ENCODE assay signal across 16 cellular contexts in the genomic region with DNA sequence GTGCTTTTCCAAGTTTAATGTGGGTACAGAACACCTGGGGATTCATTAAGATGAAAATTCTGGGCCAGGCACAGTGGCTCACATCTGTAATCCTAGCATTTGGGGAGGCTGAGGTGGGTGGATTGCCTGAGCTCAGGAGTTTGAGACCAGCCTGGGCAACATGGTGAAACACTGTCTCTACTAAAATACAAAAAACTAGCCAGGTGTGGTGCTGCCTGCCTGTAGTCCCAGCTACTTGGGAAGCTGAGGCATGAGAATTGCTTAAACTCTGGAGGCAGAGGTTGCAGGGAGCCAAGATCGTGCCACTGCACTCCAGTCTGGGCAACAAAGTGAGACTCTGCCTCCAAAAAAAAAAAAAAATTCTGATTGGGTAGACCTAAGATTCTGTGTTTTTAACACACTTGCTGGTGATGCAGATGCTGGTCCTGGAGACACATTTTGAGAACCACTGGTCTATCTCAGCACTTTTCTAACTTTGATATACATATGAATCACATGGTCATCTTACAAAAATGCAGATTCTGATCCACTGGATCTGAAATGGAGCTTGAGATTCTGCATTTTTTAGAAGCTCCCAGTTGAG.
DNase-seq lines count a peak whose midpoint lies in the region; ATAC-seq and TF ChIP-seq lines count a peak whose summit lies in the region.
"Had no signal": no experiment of that assay in that cellular context is flagged by ENCODE, and none has a peak within 500 bp of the region (broad histone marks: within the 10 kb centered on the region; RNA-seq: fewer than 3 reads in every experiment).

No MANE protein-coding gene starts in this region.

- peak overlapping the region; percentile 61 for H3K4me3 Mint-ChIP-seq in activated CD4-positive, alpha-beta T cell treated with anti-CD3 and anti-CD28 coated beads, Interleukin-2, amount 10 ng/mL, durations not matched to agents 24 days and 14 days
- H3K4me3 Mint-ChIP-seq in natural killer cell treated with Interleukin-12 subunit alpha and Interleukin-12 subunit beta and Interleukin-15 and Interleukin-18, amount 100 ng/mL, for 72 hours, result peak overlapping the region; percentile 56
- no peak overlapping the region for H3K4me3 Mint-ChIP-seq in natural killer cell
- no peak overlapping the region for H3K4me3 Mint-ChIP-seq in activated T-helper 1 cell treated with anti-CD3 and anti-CD28 coated beads, Interleukin-12 subunit alpha, Interleukin-12 subunit beta, Interleukin-2, Interleukin-4 antibody, amounts not matched to agents 30 ng/mL and 10 ng/mL and 1 ng/mL, durations not matched to agents 14 hours and 24 hours and 36 hours
- H3K4me3 Mint-ChIP-seq in stimulated activated naive B cell treated with anti-CD40 and anti-IgM and Interleukin-4, amounts not matched to agents 10 μg/mL and 1 μg/mL and 100 μg/mL, for 72 hours, result no peak overlapping the region
- H3K4me3 Mint-ChIP-seq: HFFc6 had no signal

- peak; percentile 56 for DNase-seq in activated CD4-positive, alpha-beta T cell treated with anti-CD3 and anti-CD28 coated beads, Interleukin-2, amount 10 ng/mL, durations not matched to agents 24 days and 14 days
- DNase-seq in activated CD4-positive, alpha-beta T cell treated with anti-CD3 and anti-CD28 coated beads for 4 hours, result no peak
- DNase-seq in natural killer cell treated with Interleukin-12 subunit alpha and Interleukin-12 subunit beta and Interleukin-15 and Interleukin-18, amount 100 ng/mL, for 72 hours (ENCODE audit: low spot score), result no peak
- DNase-seq in natural killer cell (no peak), NCI-H1436 (lab: John Stamatoyannopoulos, UW) (no peak)
- no peak for DNase-seq in activated T-helper 1 cell treated with anti-CD3 and anti-CD28 coated beads, Interleukin-12 subunit alpha, Interleukin-12 subunit beta, Interleukin-2, Interleukin-4 antibody, amounts not matched to agents 30 ng/mL and 10 ng/mL and 1 ng/mL, durations not matched to agents 14 hours and 24 hours and 36 hours (ENCODE audit: low spot score)
- no peak for DNase-seq in stimulated activated naive B cell treated with anti-CD40 and anti-IgM and Interleukin-4, amounts not matched to agents 10 μg/mL and 1 μg/mL and 100 μg/mL, for 72 hours
- DNase-seq: DMS 273 treated with DMSO at 0.1 percent for 48 hours, HFFc6, NCI-H1092, NCI-H1694, NCI-H2107, NCI-H345, NCI-H69 had no signal

- no peak for TF ChIP-seq CTCF in natural killer cell (IDR thresholded peaks at IDR 0.05)

- H3K4me1 Mint-ChIP-seq in activated CD4-positive, alpha-beta T cell treated with anti-CD3 and anti-CD28 coated beads, Interleukin-2, amount 10 ng/mL, durations not matched to agents 24 days and 14 days, result peaks cover 77% of the 10 kb centered on the region
- H3K4me1 Mint-ChIP-seq in natural killer cell treated with Interleukin-12 subunit alpha and Interleukin-12 subunit beta and Interleukin-15 and Interleukin-18, amount 100 ng/mL, for 72 hours (ENCODE audit: low read depth in 2 of 2), result peaks cover 46 to 83% of the 10 kb centered on the region in 2 donors
- peaks cover 12% of the 10 kb centered on the region in 2 donors for H3K4me1 Mint-ChIP-seq in natural killer cell
- H3K4me1 Mint-ChIP-seq in activated T-helper 1 cell treated with anti-CD3 and anti-CD28 coated beads, Interleukin-12 subunit alpha, Interleukin-12 subunit beta, Interleukin-2, Interleukin-4 antibody, amounts not matched to agents 30 ng/mL and 10 ng/mL and 1 ng/mL, durations not matched to agents 14 hours and 24 hours and 36 hours (ENCODE audit: low read depth), result peaks cover 95% of the 10 kb centered on the region
- H3K4me1 Mint-ChIP-seq in stimulated activated naive B cell treated with anti-CD40 and anti-IgM and Interleukin-4, amounts not matched to agents 10 μg/mL and 1 μg/mL and 100 μg/mL, for 72 hours, result peaks cover 11 to 14% of the 10 kb centered on the region in 2 donors

- peak overlapping the region; percentile 93 for H3K27ac Mint-ChIP-seq in activated CD4-positive, alpha-beta T cell treated with anti-CD3 and anti-CD28 coated beads, Interleukin-2, amount 10 ng/mL, durations not matched to agents 24 days and 14 days
- H3K27ac Mint-ChIP-seq in natural killer cell treated with Interleukin-12 subunit alpha and Interleukin-12 subunit beta and Interleukin-15 and Interleukin-18, amount 100 ng/mL, for 72 hours, result peak overlapping the region; percentile 88 to 94
- no peak overlapping the region for H3K27ac Mint-ChIP-seq in natural killer cell
- H3K27ac Mint-ChIP-seq in activated T-helper 1 cell treated with anti-CD3 and anti-CD28 coated beads, Interleukin-12 subunit alpha, Interleukin-12 subunit beta, Interleukin-2, Interleukin-4 antibody, amounts not matched to agents 30 ng/mL and 10 ng/mL and 1 ng/mL, durations not matched to agents 14 hours and 24 hours and 36 hours, result peak overlapping the region; percentile 94
- H3K27ac Mint-ChIP-seq in stimulated activated naive B cell treated with anti-CD40 and anti-IgM and Interleukin-4, amounts not matched to agents 10 μg/mL and 1 μg/mL and 100 μg/mL, for 72 hours, result peak overlapping the region; percentile 61
- H3K27ac Mint-ChIP-seq: HFFc6 had no signal

- ATAC-seq in natural killer cell treated with Interleukin-12 subunit alpha and Interleukin-12 subunit beta and Interleukin-15 and Interleukin-18, amount 100 ng/mL, for 72 hours, result peak in 1 of 2 donors; percentile 21
- ATAC-seq in natural killer cell (no peak), GM19023 (IDR thresholded peaks at IDR 0.05; ENCODE audit: unreplicated experiment) (no peak)
- no peak for ATAC-seq in stimulated activated naive B cell treated with anti-CD40 and anti-IgM and Interleukin-4, amounts not matched to agents 10 μg/mL and 1 μg/mL and 100 μg/mL, for 72 hours (replicated peaks)
- ATAC-seq: K562 had no signal

- H3K9me3 Mint-ChIP-seq in activated CD4-positive, alpha-beta T cell treated with anti-CD3 and anti-CD28 coated beads, Interleukin-2, amount 10 ng/mL, durations not matched to agents 24 days and 14 days, result peaks cover 21% of the 10 kb centered on the region
- H3K9me3 Mint-ChIP-seq in natural killer cell treated with Interleukin-12 subunit alpha and Interleukin-12 subunit beta and Interleukin-15 and Interleukin-18, amount 100 ng/mL, for 72 hours, result peaks cover 6% of the 10 kb centered on the region
- no peaks in the 10 kb centered on the region for H3K9me3 Mint-ChIP-seq in natural killer cell
- H3K9me3 Mint-ChIP-seq in activated T-helper 1 cell treated with anti-CD3 and anti-CD28 coated beads, Interleukin-12 subunit alpha, Interleukin-12 subunit beta, Interleukin-2, Interleukin-4 antibody, amounts not matched to agents 30 ng/mL and 10 ng/mL and 1 ng/mL, durations not matched to agents 14 hours and 24 hours and 36 hours, result peaks cover 27% of the 10 kb centered on the region
- peaks cover 0 to 1% of the 10 kb centered on the region in 2 donors for H3K9me3 Mint-ChIP-seq in stimulated activated naive B cell treated with anti-CD40 and anti-IgM and Interleukin-4, amounts not matched to agents 10 μg/mL and 1 μg/mL and 100 μg/mL, for 72 hours

- peaks cover 10% of the 10 kb centered on the region for H3K36me3 Mint-ChIP-seq in activated CD4-positive, alpha-beta T cell treated with anti-CD3 and anti-CD28 coated beads, Interleukin-2, amount 10 ng/mL, durations not matched to agents 24 days and 14 days (ENCODE audit: low read depth)
- H3K36me3 Mint-ChIP-seq in natural killer cell treated with Interleukin-12 subunit alpha and Interleukin-12 subunit beta and Interleukin-15 and Interleukin-18, amount 100 ng/mL, for 72 hours, result peaks cover 34% of the 10 kb centered on the region
- H3K36me3 Mint-ChIP-seq in natural killer cell, result no peaks in the 10 kb centered on the region
- H3K36me3 Mint-ChIP-seq in activated T-helper 1 cell treated with anti-CD3 and anti-CD28 coated beads, Interleukin-12 subunit alpha, Interleukin-12 subunit beta, Interleukin-2, Interleukin-4 antibody, amounts not matched to agents 30 ng/mL and 10 ng/mL and 1 ng/mL, durations not matched to agents 14 hours and 24 hours and 36 hours (ENCODE audit: low read depth), result peaks cover 35% of the 10 kb centered on the region
- H3K36me3 Mint-ChIP-seq in stimulated activated naive B cell treated with anti-CD40 and anti-IgM and Interleukin-4, amounts not matched to agents 10 μg/mL and 1 μg/mL and 100 μg/mL, for 72 hours, result no peaks in the 10 kb centered on the region

- intact Hi-C loops in activated CD4-positive, alpha-beta T cell treated with anti-CD3 and anti-CD28 coated beads, Interleukin-2, amount 10 ng/mL, durations not matched to agents 24 days and 14 days (cut with micrococcal nuclease), result loop anchor here (1.0 to 10.0 kb wide), 6 partner anchors 30 to 336 kb away; no protein-coding TSS in a partner anchor
- intact Hi-C loops in natural killer cell (cut with micrococcal nuclease), result no loop called here
- intact Hi-C loops in activated T-helper 1 cell treated with anti-CD3 and anti-CD28 coated beads, Interleukin-12 subunit alpha, Interleukin-12 subunit beta, Interleukin-2, Interleukin-4 antibody, amounts not matched to agents 30 ng/mL and 10 ng/mL and 1 ng/mL, durations not matched to agents 14 hours and 24 hours and 36 hours (cut with micrococcal nuclease), result loop anchor here (1.0 to 5.0 kb wide), 7 partner anchors 11 to 338 kb away; no protein-coding TSS in a partner anchor

- no peaks in the 10 kb centered on the region for H3K27me3 Mint-ChIP-seq in activated CD4-positive, alpha-beta T cell treated with anti-CD3 and anti-CD28 coated beads, Interleukin-2, amount 10 ng/mL, durations not matched to agents 24 days and 14 days
- H3K27me3 Mint-ChIP-seq in natural killer cell treated with Interleukin-12 subunit alpha and Interleukin-12 subunit beta and Interleukin-15 and Interleukin-18, amount 100 ng/mL, for 72 hours, result no peaks in the 10 kb centered on the region
- H3K27me3 Mint-ChIP-seq in natural killer cell (ENCODE audit: low read depth in 2 of 2), result no peaks in the 10 kb centered on the region
- H3K27me3 Mint-ChIP-seq in activated T-helper 1 cell treated with anti-CD3 and anti-CD28 coated beads, Interleukin-12 subunit alpha, Interleukin-12 subunit beta, Interleukin-2, Interleukin-4 antibody, amounts not matched to agents 30 ng/mL and 10 ng/mL and 1 ng/mL, durations not matched to agents 14 hours and 24 hours and 36 hours (ENCODE audit: insufficient read depth), result no peaks in the 10 kb centered on the region
- peaks cover 3 to 8% of the 10 kb centered on the region in 2 donors for H3K27me3 Mint-ChIP-seq in stimulated activated naive B cell treated with anti-CD40 and anti-IgM and Interleukin-4, amounts not matched to agents 10 μg/mL and 1 μg/mL and 100 μg/mL, for 72 hours

Comparison
In these comparisons a context has a peak if more than half of its experiments do, and no peak if none do; other contexts are left out.
1. H3K27ac Mint-ChIP-seq: peak in activated CD4-positive, alpha-beta T cell treated with anti-CD3 and anti-CD28 coated beads, Interleukin-2, amount 10 ng/mL, durations not matched to agents 24 days and 14 days (single experiment), natural killer cell treated with Interleukin-12 subunit alpha and Interleukin-12 subunit beta and Interleukin-15 and Interleukin-18, amount 100 ng/mL, for 72 hours (2 of 2), activated T-helper 1 cell treated with anti-CD3 and anti-CD28 coated beads, Interleukin-12 subunit alpha, Interleukin-12 subunit beta, Interleukin-2, Interleukin-4 antibody, amounts not matched to agents 30 ng/mL and 10 ng/mL and 1 ng/mL, durations not matched to agents 14 hours and 24 hours and 36 hours (single experiment) and stimulated activated naive B cell treated with anti-CD40 and anti-IgM and Interleukin-4, amounts not matched to agents 10 μg/mL and 1 μg/mL and 100 μg/mL, for 72 hours (single experiment); none in natural killer cell (0 of 2).
2. H3K4me3 Mint-ChIP-seq: peak in activated CD4-positive, alpha-beta T cell treated with anti-CD3 and anti-CD28 coated beads, Interleukin-2, amount 10 ng/mL, durations not matched to agents 24 days and 14 days (single experiment) and natural killer cell treated with Interleukin-12 subunit alpha and Interleukin-12 subunit beta and Interleukin-15 and Interleukin-18, amount 100 ng/mL, for 72 hours (single experiment); none in natural killer cell (single experiment), activated T-helper 1 cell treated with anti-CD3 and anti-CD28 coated beads, Interleukin-12 subunit alpha, Interleukin-12 subunit beta, Interleukin-2, Interleukin-4 antibody, amounts not matched to agents 30 ng/mL and 10 ng/mL and 1 ng/mL, durations not matched to agents 14 hours and 24 hours and 36 hours (single experiment) and stimulated activated naive B cell treated with anti-CD40 and anti-IgM and Interleukin-4, amounts not matched to agents 10 μg/mL and 1 μg/mL and 100 μg/mL, for 72 hours (0 of 2).